Comparison of ENCODE assay signal across 24 cellular contexts in genomic region chr5:124612023-124612422, GRCh38.
"Had no signal": no experiment of that assay in that cellular context is flagged by ENCODE, and none has a peak within 500 bp of the region (broad histone marks: within the 10 kb centered on the region; RNA-seq: fewer than 3 reads in every experiment).

No MANE protein-coding gene starts in this region.

- H2AFZ ChIP-seq: hepatocyte had no signal

- H3K36me3 ChIP-seq: ovary, stomach, thyroid gland, transverse colon, upper lobe of left lung, vagina had no signal

- H3K4me2 ChIP-seq: hepatocyte had no signal

- H3K4me1 ChIP-seq: stomach, testis, thyroid gland, transverse colon, upper lobe of left lung, vagina had no signal

- H3K9me3 ChIP-seq: mucosa of descending colon, ovary, stomach, testis, thyroid gland, transverse colon, upper lobe of left lung, vagina had no signal

- H3K27ac ChIP-seq: hepatocyte, ovary, skin epidermis, stomach, testis, thyroid gland, transverse colon, upper lobe of left lung, vagina had no signal

- ATAC-seq: left lobe of liver; mucosa of descending colon; naive thymus-derived CD4-positive, alpha-beta T cell; natural killer cell treated with Interleukin-12 subunit alpha and Interleukin-12 subunit beta and Interleukin-15 and Interleukin-18, amount 100 ng/mL, for 72 hours; sciatic nerve; stimulated activated naive B cell treated with anti-CD40 and anti-IgM and Interleukin-4, amounts not matched to agents 10 μg/mL and 1 μg/mL and 100 μg/mL, for 72 hours; stimulated activated naive CD8-positive, alpha-beta T cell treated with anti-CD3 and anti-CD28 coated beads, Interleukin-15, Interleukin-2, amounts not matched to agents 100 U/mL and 50 U/mL, for 24 hours had no signal

- H3K27me3 ChIP-seq: hepatocyte, ovary, stomach, testis, thyroid gland, transverse colon, upper lobe of left lung, vagina had no signal

- H3K4me3 ChIP-seq: hepatocyte, lung, mucosa of descending colon, ovary, skin epidermis, stomach, testis, thyroid gland, transverse colon, upper lobe of left lung, vagina had no signal

- H3K79me2 ChIP-seq: hepatocyte had no signal

- DNase-seq: islet precursor cell; midbrain; mucosa of descending colon; naive thymus-derived CD4-positive, alpha-beta T cell; ovary; right cardiac atrium; stimulated activated CD4-positive, alpha-beta T cell treated with anti-CD3 and anti-CD28 coated beads, Interleukin-12 subunit alpha, Interleukin-12 subunit beta, amount 100 ng/mL, for 4 hours; stimulated activated CD4-positive, alpha-beta T cell treated with anti-CD3 and anti-CD28 coated beads, Interleukin-15, amount 100 ng/mL, for 24 hours; stimulated activated CD4-positive, alpha-beta T cell treated with anti-CD3 and anti-CD28 coated beads, Interleukin-2, amount 100 ng/mL, for 24 hours; stimulated activated CD4-positive, alpha-beta T cell treated with anti-CD3 and anti-CD28 coated beads, Interleukin-4, amount 100 ng/mL, for 1 hour; stimulated activated naive B cell treated with anti-CD40 and anti-IgM and Interleukin-4, amounts not matched to agents 10 μg/mL and 1 μg/mL and 100 μg/mL, for 72 hours; stimulated activated naive CD8-positive, alpha-beta T cell treated with anti-CD3 and anti-CD28 coated beads, Interleukin-15, Interleukin-2, amounts not matched to agents 100 U/mL and 50 U/mL, for 24 hours; stomach; testis; thyroid gland; transverse colon; upper lobe of left lung had no signal
